ENCODE assay signal across 7 cellular contexts in genomic region chr17:77772461-77772897, GRCh38.
DNase-seq lines count a peak whose midpoint lies in the region; ATAC-seq and TF ChIP-seq lines count a peak whose summit lies in the region.

No MANE protein-coding gene starts in this region.

- no peak overlapping the region for H3K4me3 ChIP-seq in OCI-LY3 (ENCODE audit: low read length)
- no peak overlapping the region for H3K4me3 ChIP-seq in sigmoid colon

- DNase-seq in GM19240 (ENCODE audit: insufficient read length, low spot score) = peak; percentile 84
- peak; percentile 72 to 77 for DNase-seq in activated T-cell treated with anti-CD3 and anti-CD28 coated beads, Interleukin-2, amount 50 U/mL, for 72 hours
- no peak for DNase-seq in foreskin keratinocyte
- DNase-seq in sigmoid colon = no peak

- 13 to 29% methylated on average over 10 of the region's 10 CpGs for WGBS in sigmoid colon, 2 donors

- H3K4me1 ChIP-seq in OCI-LY3 (ENCODE audit: low read length) (no peaks in the 10 kb centered on the region), foreskin keratinocyte (no peaks in the 10 kb centered on the region), sigmoid colon (no peaks in the 10 kb centered on the region)

- H3K36me3 ChIP-seq in OCI-LY3 (replicated peaks; ENCODE audit: low read depth, low read length) (no peaks in the 10 kb centered on the region), sigmoid colon (no peaks in the 10 kb centered on the region)

- no peaks in the 10 kb centered on the region for H3K36me3 Mint-ChIP-seq in activated T-cell treated with anti-CD3 and anti-CD28 coated beads, Interleukin-2, amount 50 U/mL, for 72 hours (ENCODE audit: insufficient read depth in 2 of 2)

- H3K27me3 ChIP-seq in OCI-LY3 (ENCODE audit: low read depth, low read length) (peaks cover 32% of the 10 kb centered on the region), foreskin keratinocyte (peaks cover 16% of the 10 kb centered on the region), sigmoid colon (no peaks in the 10 kb centered on the region)

- peak; percentile 93 for ATAC-seq in activated T-cell treated with anti-CD3 and anti-CD28 coated beads, Interleukin-2, amount 50 U/mL, for 72 hours (replicated peaks in 1 of 2)
- ATAC-seq in foreskin keratinocyte (peak; percentile 48), HG02938 (IDR thresholded peaks at IDR 0.05; ENCODE audit: unreplicated experiment) (no peak), GM18867 (IDR thresholded peaks at IDR 0.05; ENCODE audit: unreplicated experiment) (no peak)

- no peak overlapping the region for H3K27ac Mint-ChIP-seq in activated T-cell treated with anti-CD3 and anti-CD28 coated beads, Interleukin-2, amount 50 U/mL, for 72 hours

- no peaks in the 10 kb centered on the region for H3K9me3 Mint-ChIP-seq in activated T-cell treated with anti-CD3 and anti-CD28 coated beads, Interleukin-2, amount 50 U/mL, for 72 hours

- no peaks in the 10 kb centered on the region for H3K27me3 Mint-ChIP-seq in activated T-cell treated with anti-CD3 and anti-CD28 coated beads, Interleukin-2, amount 50 U/mL, for 72 hours (ENCODE audit: low read depth)

- TF ChIP-seq CTCF in OCI-LY3 (IDR thresholded peaks at IDR 0.05; ENCODE audit: low read depth, low read length) (peak; percentile 74), foreskin keratinocyte (conservative IDR thresholded peaks at IDR 0.05) (peak; percentile 57), sigmoid colon (IDR thresholded peaks at IDR 0.05) (peak in 3 of 4 experiments; percentile 16 to 44 (median 29))

- no peak overlapping the region for H3K27ac ChIP-seq in OCI-LY3 (ENCODE audit: low read length)
- H3K27ac ChIP-seq in foreskin keratinocyte = no peak overlapping the region
- H3K27ac ChIP-seq in sigmoid colon = no peak overlapping the region

- H3K9me3 ChIP-seq in OCI-LY3 (ENCODE audit: insufficient read depth, low read length) = no peaks in the 10 kb centered on the region
- H3K9me3 ChIP-seq in sigmoid colon = no peaks in the 10 kb centered on the region

- no peaks in the 10 kb centered on the region for H4K20me1 ChIP-seq in OCI-LY3 (ENCODE audit: insufficient read depth, low read length)

- TF ChIP-seq EP300 in sigmoid colon (IDR thresholded peaks at IDR 0.05) = no peak

- H3K79me2 ChIP-seq in OCI-LY3 (ENCODE audit: low read length) = no peaks in the 10 kb centered on the region

- TF ChIP-seq POLR2A in sigmoid colon (IDR thresholded peaks at IDR 0.05) = no peak

- peak overlapping the region; percentile 18; the same call in 1 of the 2 replicates for H3K4me2 ChIP-seq in OCI-LY3 (ENCODE audit: low read length)

- no peak overlapping the region for H3K4me3 Mint-ChIP-seq in activated T-cell treated with anti-CD3 and anti-CD28 coated beads, Interleukin-2, amount 50 U/mL, for 72 hours

- no peak overlapping the region for H3K9ac ChIP-seq in OCI-LY3 (ENCODE audit: low read length)

- intact Hi-C loops in sigmoid colon (cut with DNase I) = no loop called here

- no peak overlapping the region for H2AFZ ChIP-seq in OCI-LY3 (ENCODE audit: low read depth, low read length)

- peaks cover 16% of the 10 kb centered on the region for H3K4me1 Mint-ChIP-seq in activated T-cell treated with anti-CD3 and anti-CD28 coated beads, Interleukin-2, amount 50 U/mL, for 72 hours (ENCODE audit: low read depth)

Comparison
In these comparisons a context has a peak if more than half of its experiments do, and no peak if none do; other contexts are left out.
1. DNase-seq: peak in GM19240 (single experiment) and activated T-cell treated with anti-CD3 and anti-CD28 coated beads, Interleukin-2, amount 50 U/mL, for 72 hours (2 of 2); none in foreskin keratinocyte (0 of 2) and sigmoid colon (single experiment).
2. ATAC-seq: peak in activated T-cell treated with anti-CD3 and anti-CD28 coated beads, Interleukin-2, amount 50 U/mL, for 72 hours (2 of 2) and foreskin keratinocyte (single experiment); none in HG02938 (single experiment) and GM18867 (single experiment).
3. Peak in every context shown above with its lines, with median percentiles within 50 percentile points of each other: CTCF ChIP-seq.